ENCODE assay signal across 12 cellular contexts in genomic region chr3:132135628-132136333, GRCh38.
DNase-seq lines count a peak whose midpoint lies in the region; ATAC-seq and TF ChIP-seq lines count a peak whose summit lies in the region.
"Had no signal": no experiment of that assay in that cellular context is flagged by ENCODE, and none has a peak within 500 bp of the region (broad histone marks: within the 10 kb centered on the region; RNA-seq: fewer than 3 reads in every experiment).

No MANE protein-coding gene starts in this region.

- H3K9me3 ChIP-seq in skeletal muscle satellite cell (replicated peaks; ENCODE audit: low read length) (no peaks in the 10 kb centered on the region), Peyer's patch (no peaks in the 10 kb centered on the region)
- H3K9me3 ChIP-seq: vagina had no signal

- no peak for TF ChIP-seq CTCF in fibroblast of villous mesenchyme (IDR thresholded peaks at IDR 0.05; ENCODE audit: insufficient read depth, low read depth, low read length)
- no peak for TF ChIP-seq CTCF in Peyer's patch (IDR thresholded peaks at IDR 0.05)

- H3K4me2 ChIP-seq in skeletal muscle satellite cell (ENCODE audit: low read length), result peak overlapping the region; percentile 79

- H3K4me1 ChIP-seq in skeletal muscle satellite cell (ENCODE audit: control insufficient read depth, insufficient read depth, low read length) (peaks cover 37% of the 10 kb centered on the region), Peyer's patch (no peaks in the 10 kb centered on the region)
- H3K4me1 ChIP-seq: vagina had no signal

- DNase-seq in H7, result peak; percentile 23
- peak; percentile 86 to 87 for DNase-seq in SW 1271 (lab: John Stamatoyannopoulos, UW)
- peak; percentile 77 for DNase-seq in fibroblast of villous mesenchyme (ENCODE audit: low read depth)
- DNase-seq in Right ventricle myocardium superior, result no peak
- DNase-seq in GM19238 (ENCODE audit: insufficient read length, low spot score), result no peak
- no peak for DNase-seq in Peyer's patch
- DNase-seq in mucosa of gallbladder (ENCODE audit: low spot score), result no peak
- DNase-seq: activated CD8-positive, alpha-beta T cell treated with anti-CD3 and anti-CD28 coated beads for 36 hours; NCI-H526 treated with DMSO at 0.1 percent for 48 hours; stimulated activated CD4-positive, alpha-beta T cell treated with anti-CD3 and anti-CD28 coated beads, Interleukin-2, amount 100 ng/mL, for 48 hours had no signal

- H3K27me3 ChIP-seq in H7 (ENCODE audit: control insufficient read depth, insufficient read depth, low read length) (no peaks in the 10 kb centered on the region), skeletal muscle satellite cell (ENCODE audit: control insufficient read depth, insufficient read depth, low read length) (no peaks in the 10 kb centered on the region), Peyer's patch (no peaks in the 10 kb centered on the region)
- H3K27me3 ChIP-seq: vagina had no signal

- peak overlapping the region; percentile 91 for H3K9ac ChIP-seq in skeletal muscle satellite cell (ENCODE audit: low read depth, low read length)

- no peak overlapping the region for H3K27ac ChIP-seq in Peyer's patch
- H3K27ac ChIP-seq: vagina had no signal

- intact Hi-C loops in Right ventricle myocardium superior (cut with DNase I), result no loop called here

- no peak for ATAC-seq in Right ventricle myocardium superior (ENCODE audit: poor library complexity)
- ATAC-seq: activated CD8-positive, alpha-beta T cell treated with anti-CD3 and anti-CD28 coated beads for 36 hours had no signal

- no peak for TF ChIP-seq POLR2A in Peyer's patch (IDR thresholded peaks at IDR 0.05)

- no peaks in the 10 kb centered on the region for H3K36me3 ChIP-seq in H7 (replicated peaks; ENCODE audit: control insufficient read depth, insufficient read depth, low read length)
- H3K36me3 ChIP-seq in skeletal muscle satellite cell (ENCODE audit: insufficient read depth, low read length), result no peaks in the 10 kb centered on the region
- no peaks in the 10 kb centered on the region for H3K36me3 ChIP-seq in Peyer's patch
- H3K36me3 ChIP-seq: vagina had no signal

- no peak overlapping the region for H3K4me3 ChIP-seq in H7 (ENCODE audit: insufficient read depth, low read depth, low read length)
- no peak overlapping the region for H3K4me3 ChIP-seq in fibroblast of villous mesenchyme (ENCODE audit: low read depth, low read length)
- H3K4me3 ChIP-seq in skeletal muscle satellite cell (ENCODE audit: low read length), result peak overlapping the region; percentile 61
- H3K4me3 ChIP-seq in Peyer's patch, result no peak overlapping the region
- H3K4me3 ChIP-seq: vagina had no signal

Comparison
In these comparisons a context has a peak if more than half of its experiments do, and no peak if none do; other contexts are left out.
1. DNase-seq: peak in H7 (single experiment), SW 1271 (2 of 2) and fibroblast of villous mesenchyme (single experiment); none in Right ventricle myocardium superior (single experiment), GM19238 (single experiment), Peyer's patch (0 of 3) and mucosa of gallbladder (single experiment).